ENCODE assay signal across 1 cellular context in genomic region chr14:59297070-59297766, GRCh38.
TF ChIP-seq lines count a peak whose summit lies in the region.

No MANE protein-coding gene starts in this region.

TF ChIP-seq in HepG2, 621 proteins besides CTCF, POLR2A, EP300 and RAD21 (continued from another document and continues in another):
- no peak for TF ChIP-seq THAP8 (CRISPR knock-in tag; IDR thresholded peaks at IDR 0.05; ENCODE audit: borderline replicate concordance)
- TF ChIP-seq SKIL (CRISPR knock-in tag; IDR thresholded peaks at IDR 0.05; ENCODE audit: borderline replicate concordance), result peak; percentile 29; the same call in 1 of the 2 replicates
- no peak for TF ChIP-seq ZNF607 (CRISPR knock-in tag; IDR thresholded peaks at IDR 0.05; ENCODE audit: borderline replicate concordance)
- TF ChIP-seq EZH2 (conservative IDR thresholded peaks at IDR 0.05; ENCODE audit: low read depth, low read length), result no peak
- no peak for TF ChIP-seq SKI (IDR thresholded peaks at IDR 0.05; ENCODE audit: partially characterized antibody)
- TF ChIP-seq CSRNP1 (CRISPR knock-in tag; IDR thresholded peaks at IDR 0.05), result no peak
- TF ChIP-seq PLRG1 (conservative IDR thresholded peaks at IDR 0.05), result no peak
- no peak for TF ChIP-seq PRDM10 (CRISPR knock-in tag; IDR thresholded peaks at IDR 0.05; ENCODE audit: low read depth)
- 0 out of 2 replicates have a peak, but pooled peaks have one; percentile 44 for TF ChIP-seq ZNF12 (CRISPR knock-in tag; IDR thresholded peaks at IDR 0.05)
- TF ChIP-seq TAF15 (IDR thresholded peaks at IDR 0.05; ENCODE audit: low read depth, low read length, poor library complexity, severe bottlenecking), result no peak
- TF ChIP-seq ZFP91 (CRISPR knock-in tag; IDR thresholded peaks at IDR 0.05; ENCODE audit: borderline replicate concordance), result no peak
- no peak for TF ChIP-seq BRF2 (CRISPR knock-in tag; IDR thresholded peaks at IDR 0.05)
- TF ChIP-seq ZNF674 (CRISPR knock-in tag; IDR thresholded peaks at IDR 0.05; ENCODE audit: low read depth), result no peak
- TF ChIP-seq ZBTB39 (CRISPR knock-in tag; IDR thresholded peaks at IDR 0.05), result no peak
- TF ChIP-seq ZNF34 (CRISPR knock-in tag; IDR thresholded peaks at IDR 0.05; ENCODE audit: borderline replicate concordance), result no peak
- TF ChIP-seq HHEX (CRISPR knock-in tag; IDR thresholded peaks at IDR 0.05), result peak; percentile 45; the same call in 1 of the 2 replicates
- TF ChIP-seq NCOA2 (CRISPR knock-in tag; IDR thresholded peaks at IDR 0.05), result peak; percentile 79
- no peak for TF ChIP-seq MYPOP (CRISPR knock-in tag; IDR thresholded peaks at IDR 0.05)
- TF ChIP-seq ARID2 (CRISPR knock-in tag; IDR thresholded peaks at IDR 0.05; ENCODE audit: borderline replicate concordance), result no peak
- no peak for TF ChIP-seq FIP1L1 (IDR thresholded peaks at IDR 0.05; ENCODE audit: borderline replicate concordance, insufficient read depth, low read depth, low read length)
- no peak for TF ChIP-seq ZNF18 (CRISPR knock-in tag; IDR thresholded peaks at IDR 0.05; ENCODE audit: insufficient replicate concordance)
- TF ChIP-seq NR2F6 (IDR thresholded peaks at IDR 0.05), result no peak
- peak; percentile 74; the same call in 1 of the 2 replicates for TF ChIP-seq NR2F6 (CRISPR knock-in tag; IDR thresholded peaks at IDR 0.05)
- peak; percentile 74 for TF ChIP-seq FOXA1 (IDR thresholded peaks at IDR 0.05)
- peak; percentile 98 for TF ChIP-seq FOXA1 (CRISPR knock-in tag; IDR thresholded peaks at IDR 0.05)
- TF ChIP-seq ZBTB2 (CRISPR knock-in tag; IDR thresholded peaks at IDR 0.05; ENCODE audit: low read depth), result no peak
- TF ChIP-seq GMEB2 (CRISPR knock-in tag; IDR thresholded peaks at IDR 0.05; ENCODE audit: low read depth), result no peak
- TF ChIP-seq SNAPC2 (CRISPR knock-in tag; IDR thresholded peaks at IDR 0.05), result no peak
- 0 out of 2 replicates have a peak, but pooled peaks have one; percentile 60 for TF ChIP-seq KMT2B (CRISPR knock-in tag; IDR thresholded peaks at IDR 0.05)
- TF ChIP-seq ZNF770 (CRISPR knock-in tag; IDR thresholded peaks at IDR 0.05), result no peak
- TF ChIP-seq ZNF10 (CRISPR knock-in tag; IDR thresholded peaks at IDR 0.05; ENCODE audit: borderline replicate concordance, low read depth), result no peak
- no peak for TF ChIP-seq ZNF326 (CRISPR knock-in tag; IDR thresholded peaks at IDR 0.05; ENCODE audit: borderline replicate concordance)
- TF ChIP-seq YY1 (IDR thresholded peaks at IDR 0.05; ENCODE audit: insufficient read depth, insufficient replicate concordance, low read depth, low read length), result no peak
- no peak for TF ChIP-seq DDIT3 (CRISPR knock-in tag; IDR thresholded peaks at IDR 0.05)
- no peak for TF ChIP-seq RBFOX2 (IDR thresholded peaks at IDR 0.05; ENCODE audit: low read depth, low read length)
